In the genomic region with DNA sequence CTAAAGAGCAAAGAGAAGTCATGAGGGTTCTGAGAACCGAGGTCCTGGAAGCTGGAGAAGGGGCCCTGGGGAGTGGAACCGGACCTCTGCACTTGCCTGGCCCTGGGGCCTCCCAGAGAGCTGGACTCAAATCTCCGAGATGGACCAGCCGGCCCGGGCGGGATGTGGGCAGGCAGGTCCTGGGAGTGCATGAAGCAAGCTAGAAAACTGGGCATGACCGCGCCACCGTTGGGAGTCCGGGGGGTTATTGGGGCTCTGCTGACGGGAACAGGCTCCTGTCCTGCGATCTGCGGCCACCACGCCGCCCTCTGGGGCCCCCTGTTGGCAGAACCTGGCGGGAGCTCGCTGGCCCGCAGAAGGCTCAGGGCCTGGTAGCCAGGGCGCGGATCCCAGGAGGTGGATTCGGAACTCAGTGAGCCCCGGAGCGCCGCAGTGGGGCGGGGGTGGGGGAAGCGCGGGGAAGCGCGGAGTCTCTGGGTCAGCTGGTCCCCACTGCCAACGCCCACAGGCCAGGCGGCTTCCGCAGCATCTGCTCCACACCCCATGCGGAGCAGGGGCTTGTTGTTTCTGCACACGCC, we compare ENCODE assay signal across 11 cellular contexts.
DNase-seq lines count a peak whose midpoint lies in the region; ATAC-seq and TF ChIP-seq lines count a peak whose summit lies in the region.
"Had no signal": no experiment of that assay in that cellular context is flagged by ENCODE, and none has a peak within 500 bp of the region (broad histone marks: within the 10 kb centered on the region; RNA-seq: fewer than 3 reads in every experiment).

No MANE protein-coding gene starts in this region.

- H3K27ac Mint-ChIP-seq in Calu3 (ENCODE audit: unreplicated experiment): no peak overlapping the region

- H2AK5ac ChIP-seq in neuronal stem cell (ENCODE audit: low read depth, low read length): no peak overlapping the region

- peak; percentile 10 for DNase-seq in NCI-H748 (lab: John Stamatoyannopoulos, UW; ENCODE audit: unreplicated experiment)
- no peak for DNase-seq in NCI-H748 treated with DMSO at 0.1 percent for 48 hours (lab: John Stamatoyannopoulos, UW)
- peak; percentile 66 for DNase-seq in HuH-7 (ENCODE audit: low spot score)
- no peak for DNase-seq in fibroblast of villous mesenchyme (ENCODE audit: low read depth)
- peak; percentile 49 for DNase-seq in neuronal stem cell (ENCODE audit: low spot score)
- DNase-seq in NCI-H345 (lab: John Stamatoyannopoulos, UW): no peak
- no peak for DNase-seq in Calu3
- DNase-seq: NCI-H1436, SIG-M5 had no signal

- H3K23ac ChIP-seq in neuronal stem cell (ENCODE audit: low read depth, low read length, poor library complexity): no peak overlapping the region

- H2BK5ac ChIP-seq in neuronal stem cell (ENCODE audit: low read length): no peak overlapping the region

- H3K9me3 Mint-ChIP-seq in Calu3 (ENCODE audit: low read depth, unreplicated experiment): peaks cover 4% of the 10 kb centered on the region

- peaks cover 0 to 29% (median 0%) of the 10 kb centered on the region in 3 experiments for H3K27me3 ChIP-seq in neuronal stem cell (ENCODE audit: control insufficient read depth in 3 of 3, insufficient read depth in 3 of 3, low read depth in 1 of 3, low read length in 3 of 3)

- no peaks in the 10 kb centered on the region for H3K4me1 Mint-ChIP-seq in Calu3 (ENCODE audit: low read depth, unreplicated experiment)

- H3K4me2 ChIP-seq in neuronal stem cell (ENCODE audit: insufficient read depth, low read length, poor library complexity, severe bottlenecking): no peak overlapping the region

- no peak overlapping the region for H3K4ac ChIP-seq in neuronal stem cell (ENCODE audit: low read length)

- H3K36me3 ChIP-seq in neuronal stem cell (replicated peaks in 1 of 2; ENCODE audit: control insufficient read depth in 2 of 2, insufficient read depth in 2 of 2, low read length in 2 of 2): no peaks in the 10 kb centered on the region

- H3K4me3 Mint-ChIP-seq in Calu3 (ENCODE audit: low read depth, unreplicated experiment): no peak overlapping the region

- no peak overlapping the region for H4K91ac ChIP-seq in neuronal stem cell (ENCODE audit: low read depth, low read length, poor library complexity)

- H3K9ac ChIP-seq in neuronal stem cell (ENCODE audit: low read depth, low read length, poor library complexity): no peak overlapping the region
- H3K9ac ChIP-seq: parathyroid adenoma had no signal

- CTCF ChIA-PET in Calu3 (lab: Charles Lee): no interaction called here

- no peak overlapping the region for H3K4me3 ChIP-seq in fibroblast of villous mesenchyme (ENCODE audit: low read depth, low read length)
- peak overlapping the region in 1 of 2 donors; percentile 27 for H3K4me3 ChIP-seq in neuronal stem cell (ENCODE audit: low read length in 2 of 2)

- H3K36me3 Mint-ChIP-seq in Calu3 (ENCODE audit: insufficient read depth, unreplicated experiment): peaks cover 3% of the 10 kb centered on the region

- peaks cover 0 to 4% of the 10 kb centered on the region in 2 donors for H3K9me3 ChIP-seq in neuronal stem cell (replicated peaks in 1 of 2; ENCODE audit: control insufficient read depth in 2 of 2, insufficient read depth in 1 of 2, low read depth in 1 of 2, low read length in 2 of 2)

- H2BK12ac ChIP-seq in neuronal stem cell (ENCODE audit: low read length): no peak overlapping the region

- H2BK120ac ChIP-seq in neuronal stem cell (ENCODE audit: low read depth, low read length): no peak overlapping the region

- BruUV-seq in Calu3 (replicated peaks; lab: Mats Ljungman, UMichigan): no TSS peak

- no peak for ATAC-seq in GM18907 (IDR thresholded peaks at IDR 0.05; ENCODE audit: unreplicated experiment)

- no peak overlapping the region for H2AFZ ChIP-seq in neuronal stem cell (ENCODE audit: low read length)
- H2AFZ ChIP-seq: parathyroid adenoma had no signal

- no peak overlapping the region for H3K27ac ChIP-seq in neuronal stem cell (replicated peaks; ENCODE audit: low read length)
- H3K27ac ChIP-seq: parathyroid adenoma had no signal

- WGBS in neuronal stem cell (ENCODE audit: extremely low coverage in 2 of 2, insufficient read length in 2 of 2, insufficient replicate concordance in 1 of 2), 2 donors: no CpG with 5 or more reads among the region's 34 CpGs

- H4K8ac ChIP-seq in neuronal stem cell (ENCODE audit: low read depth, low read length): no peak overlapping the region

- H2BK15ac ChIP-seq in neuronal stem cell (ENCODE audit: low read length): peak overlapping the region; percentile 27

- H3K18ac ChIP-seq in neuronal stem cell (ENCODE audit: low read length): peak overlapping the region; percentile 72

- peaks cover 2% of the 10 kb centered on the region for H3K79me1 ChIP-seq in neuronal stem cell (ENCODE audit: low read depth, low read length)

- TF ChIP-seq CTCF in fibroblast of villous mesenchyme (IDR thresholded peaks at IDR 0.05; ENCODE audit: insufficient read depth, low read depth, low read length) (peak; percentile 26), Calu3 (IDR thresholded peaks at IDR 0.05; ENCODE audit: unreplicated experiment) (no peak)

- intact Hi-C loops in Calu3 (cut with micrococcal nuclease; ENCODE audit: unreplicated experiment): no loop called here

- H3K4me1 ChIP-seq in neuronal stem cell (ENCODE audit: control insufficient read depth in 2 of 2, insufficient read depth in 1 of 2, low read depth in 1 of 2, low read length in 2 of 2): peaks cover 15 to 17% of the 10 kb centered on the region in 2 donors
- H3K4me1 ChIP-seq: parathyroid adenoma had no signal

- no peak overlapping the region for H3K14ac ChIP-seq in neuronal stem cell (ENCODE audit: low read length)

- H3K27me3 Mint-ChIP-seq in Calu3 (ENCODE audit: unreplicated experiment): peaks cover 62% of the 10 kb centered on the region

Comparison
In these comparisons a context has a peak if more than half of its experiments do, and no peak if none do; other contexts are left out.
1. DNase-seq: peak in NCI-H748 (single experiment), HuH-7 (single experiment) and neuronal stem cell (single experiment); none in NCI-H748 treated with DMSO at 0.1 percent for 48 hours (single experiment), fibroblast of villous mesenchyme (single experiment), NCI-H345 (single experiment) and Calu3 (single experiment).